8 cellular contexts compared by ENCODE assay signal in genomic region chr7:974172-974571, GRCh38. TPM values are rescaled to one million over a fixed set of nuclear protein-coding genes. Genes with fewer than 3 reads are reported as not detected.
DNase-seq lines count a peak whose midpoint lies in the region; TF ChIP-seq lines count a peak whose summit lies in the region.

No MANE protein-coding gene starts in this region.

- H3K79me2 ChIP-seq in KMS-11 (ENCODE audit: insufficient read depth, low read depth), result peaks cover 52% of the 10 kb centered on the region
- H3K79me2 ChIP-seq in mammary epithelial cell (ENCODE audit: insufficient read depth, low read length), result peaks cover 58% of the 10 kb centered on the region

- CTCF ChIA-PET in AG04450 (lab: Charles Lee) (interaction anchor here (0.6 to 3.6 kb wide), 4 partner anchors 16 to 112 kb away, joined by 3 to 22 read pairs (median 5); no protein-coding TSS in a partner anchor), mammary epithelial cell (lab: Charles Lee; ENCODE audit: low non-redundant PET) (no interaction called here)

- dilution Hi-C loops in mammary epithelial cell (cut with HindIII; ENCODE audit: low sequenced_read_pairs), result loop anchor here (5.0 to 10.0 kb wide), 2 partner anchors 73 to 159 kb away; no protein-coding TSS in a partner anchor

- in situ Hi-C loops in mammary epithelial cell (cut with MboI; ENCODE audit: low sequenced_read_pairs in 2 of 2), result no loop called here

- POLR2A ChIA-PET in AG04450 (lab: Yijun Ruan, JAX), result interaction anchor here (0.6 to 2.0 kb wide), 5 partner anchors 12 to 149 kb away, joined by 3 to 9 read pairs (median 6); partner anchors contain the start of gene GET4

- 0 out of 2 replicates have a peak, but pooled peaks cover 7% of the 10 kb centered on the region for H4K20me1 ChIP-seq in KMS-11 (ENCODE audit: insufficient read depth)
- H4K20me1 ChIP-seq in mammary epithelial cell (ENCODE audit: insufficient read depth, low read length), result no peaks in the 10 kb centered on the region

- H3K9ac ChIP-seq in KMS-11 (peak overlapping the region; percentile 89; the same call in 1 of the 2 replicates), mammary epithelial cell (ENCODE audit: insufficient read depth, low read length) (peak overlapping the region; percentile 84), mucosa of stomach (ENCODE audit: low read length) (peak overlapping the region; percentile 92)

- H3K4me3 ChIP-seq in AG04450 (ENCODE audit: low read depth, low read length), result peak overlapping the region; percentile 93
- H3K4me3 ChIP-seq in KMS-11 (IDR thresholded peaks at IDR 0.05; ENCODE audit: insufficient read depth, low read depth, low read length), result no peak overlapping the region
- H3K4me3 ChIP-seq in mammary epithelial cell (replicated peaks in 1 of 3; ENCODE audit: insufficient read depth in 1 of 3, low read depth in 2 of 3, low read length in 3 of 3), result peak overlapping the region; percentile 54 to 100 (median 88)
- H3K4me3 ChIP-seq in mucosa of stomach (ENCODE audit: low read length), result peak overlapping the region; percentile 60

- H3K4me1 ChIP-seq in KMS-11 (ENCODE audit: low read depth, poor library complexity, severe bottlenecking) (peaks cover 38% of the 10 kb centered on the region), mammary epithelial cell (ENCODE audit: insufficient read depth, low read length) (peaks cover 12% of the 10 kb centered on the region), mucosa of stomach (ENCODE audit: control insufficient read depth, insufficient read depth, low read length) (peaks cover 43% of the 10 kb centered on the region)

- H3K27ac ChIP-seq in AG04450 (ENCODE audit: low read depth, low read length), result no peak overlapping the region
- H3K27ac ChIP-seq in KMS-11, result peak overlapping the region; percentile 74; the same call in 1 of the 2 replicates
- peak overlapping the region; percentile 85 for H3K27ac ChIP-seq in mammary epithelial cell (ENCODE audit: insufficient read depth, low read depth, low read length)

- DNase-seq in AG04450 (ENCODE audit: low read depth, low spot score) (no peak), mammary epithelial cell (peak; percentile 43), AG08395 (ENCODE audit: low spot score) (no peak), SHP77 (lab: John Stamatoyannopoulos, UW) (no peak), HCEC 1CT (no peak)
- no peak for DNase-seq in effector CD8-positive, alpha-beta T cell (lab: John Stamatoyannopoulos, UW)

- BruUV-seq in mammary epithelial cell (replicated peaks; lab: Mats Ljungman, UMichigan), result no TSS peak

- TF ChIP-seq CTCF in AG04450 (IDR thresholded peaks at IDR 0.05; ENCODE audit: low read depth, low read length) (no peak), KMS-11 (conservative IDR thresholded peaks at IDR 0.05; ENCODE audit: low read depth, low read length) (no peak), mammary epithelial cell (conservative IDR thresholded peaks at IDR 0.05 in 1 of 2, IDR thresholded peaks at IDR 0.05 in 1 of 2; ENCODE audit: extremely low read depth in 1 of 2, insufficient read depth in 1 of 2, low read depth in 1 of 2, low read length in 2 of 2) (no peak)

- H3K9me3 ChIP-seq in AG04450 (ENCODE audit: control insufficient read depth, insufficient read depth, low read length) (no peaks in the 10 kb centered on the region; the same call in 1 of the 2 replicates), mammary epithelial cell (replicated peaks; ENCODE audit: insufficient read depth, low read length) (no peaks in the 10 kb centered on the region), mucosa of stomach (ENCODE audit: control insufficient read depth, low read length) (no peaks in the 10 kb centered on the region)

- H3K27me3 ChIP-seq in AG04450 (ENCODE audit: control insufficient read depth, insufficient read depth, low read length) (no peaks in the 10 kb centered on the region), KMS-11 (ENCODE audit: insufficient read depth, low read depth) (no peaks in the 10 kb centered on the region; the same call in 1 of the 2 replicates), mammary epithelial cell (ENCODE audit: insufficient read depth, low read length) (no peaks in the 10 kb centered on the region), mucosa of stomach (ENCODE audit: control insufficient read depth, insufficient read depth, low read length) (no peaks in the 10 kb centered on the region)

- intact Hi-C loops in mammary epithelial cell (cut with micrococcal nuclease), result no loop called here

- peak overlapping the region; percentile 63 for H3K4me2 ChIP-seq in KMS-11
- H3K4me2 ChIP-seq in mammary epithelial cell (ENCODE audit: insufficient read depth, low read depth, low read length), result peak overlapping the region; percentile 80

- 33% methylated on average over 7 of the region's 7 CpGs for WGBS in mammary epithelial cell (ENCODE audit: low coverage, missing lambda C conversion rate)

- H2AFZ ChIP-seq in KMS-11 (ENCODE audit: low read depth) (no peak overlapping the region), mammary epithelial cell (ENCODE audit: low read depth, low read length) (no peak overlapping the region)

- H3K36me3 ChIP-seq in KMS-11 (ENCODE audit: insufficient read depth) (no peaks in the 10 kb centered on the region; the same call in 1 of the 2 replicates), mammary epithelial cell (ENCODE audit: insufficient read depth, low read length) (peaks cover 13% of the 10 kb centered on the region), mucosa of stomach (ENCODE audit: control insufficient read depth, insufficient read depth, low read length) (peaks cover 6% of the 10 kb centered on the region)

RNA-seq across cellular contexts. Expression of gene COX19, which starts 1.2 kb away (rescaled TPM):
- 6.5 and 6.8 TPM in 2 replicates for polyA plus RNA-seq in AG04450 (2011; rRNA removed)
- polyA minus RNA-seq in AG04450 (2011; rRNA and poly(A)+ RNA removed), result 3.3 and 5.3 TPM in 2 replicates
- 10 to 100 TPM; 11.2 to 15.9 TPM for total RNA-seq in mammary epithelial cell
- 4.5 TPM for polyA plus RNA-seq in mammary epithelial cell
- 1.9 TPM for polyA minus RNA-seq in mammary epithelial cell

RNA-seq across cellular contexts. Expression of gene CYP2W1, which starts 8.8 kb away (rescaled TPM):
- polyA plus RNA-seq in AG04450 (2011; rRNA removed) (not detected in 2 replicates), mammary epithelial cell (not detected)
- not detected in 2 replicates for polyA minus RNA-seq in AG04450 (2011; rRNA and poly(A)+ RNA removed)
- total RNA-seq in mammary epithelial cell, result not detected
- not detected for polyA minus RNA-seq in mammary epithelial cell

RNA-seq across cellular contexts. Expression of gene ADAP1, which starts 19.7 kb away (rescaled TPM):
- 0.87 and 0.89 TPM in 2 replicates for polyA plus RNA-seq in AG04450 (2011; rRNA removed)
- 1.6 and 1.8 TPM in 2 replicates for polyA minus RNA-seq in AG04450 (2011; rRNA and poly(A)+ RNA removed)
- 10 to 100 TPM; 11.0 to 21.4 TPM for total RNA-seq in mammary epithelial cell
- 9.3 TPM for polyA plus RNA-seq in mammary epithelial cell
- polyA minus RNA-seq in mammary epithelial cell, result 31.4 TPM
